Comparison of ENCODE assay signal across 31 cellular contexts in genomic region chr14:52598568-52598967, GRCh38. TPM values are rescaled to one million over a fixed set of nuclear protein-coding genes. Genes with fewer than 3 reads are reported as not detected.
"Had no signal": no experiment of that assay in that cellular context is flagged by ENCODE, and none has a peak within 500 bp of the region (broad histone marks: within the 10 kb centered on the region; RNA-seq: fewer than 3 reads in every experiment).

No MANE protein-coding gene starts in this region.

- H3K27ac Mint-ChIP-seq: naive thymus-derived CD8-positive, alpha-beta T cell; natural killer cell treated with Interleukin-12 subunit alpha and Interleukin-12 subunit beta and Interleukin-15 and Interleukin-18, amount 100 ng/mL, for 72 hours; neural progenitor cell; progenitor cell of endocrine pancreas; stimulated activated memory B cell treated with anti-CD40 and anti-IgM and Interleukin-4, amounts not matched to agents 10 μg/mL and 1 μg/mL and 100 μg/mL, for 72 hours; stimulated activated naive CD8-positive, alpha-beta T cell treated with anti-CD3 and anti-CD28 coated beads, Interleukin-15, amount 100 ng/mL, for 72 hours; type B pancreatic cell had no signal

- H3K4me1 Mint-ChIP-seq: neural progenitor cell; stimulated activated naive CD8-positive, alpha-beta T cell treated with anti-CD3 and anti-CD28 coated beads, Interleukin-15, amount 100 ng/mL, for 72 hours had no signal

- H3K4me2 ChIP-seq: neural progenitor cell, smooth muscle cell had no signal

- H3K27me3 Mint-ChIP-seq: progenitor cell of endocrine pancreas; stimulated activated memory B cell treated with anti-CD40 and anti-IgM and Interleukin-4, amounts not matched to agents 10 μg/mL and 1 μg/mL and 100 μg/mL, for 72 hours; stimulated activated naive CD8-positive, alpha-beta T cell treated with anti-CD3 and anti-CD28 coated beads, Interleukin-15, amount 100 ng/mL, for 72 hours; type B pancreatic cell had no signal

- H3K4me3 Mint-ChIP-seq: naive thymus-derived CD8-positive, alpha-beta T cell; natural killer cell treated with Interleukin-12 subunit alpha and Interleukin-12 subunit beta and Interleukin-15 and Interleukin-18, amount 100 ng/mL, for 72 hours; neural progenitor cell; stimulated activated memory B cell treated with anti-CD40 and anti-IgM and Interleukin-4, amounts not matched to agents 10 μg/mL and 1 μg/mL and 100 μg/mL, for 72 hours; stimulated activated naive CD8-positive, alpha-beta T cell treated with anti-CD3 and anti-CD28 coated beads, Interleukin-15, amount 100 ng/mL, for 72 hours; type B pancreatic cell had no signal

- H3K36me3 ChIP-seq: neural progenitor cell, ovary, spleen, suprapubic skin, tibial artery, transverse colon, upper lobe of right lung, uterus had no signal

- H3K4me3 ChIP-seq: neural progenitor cell, ovary, psoas muscle, skin epidermis, smooth muscle cell, spleen, suprapubic skin, testis, tibial artery, transverse colon, upper lobe of right lung, uterus had no signal

- H3K79me2 ChIP-seq: parathyroid adenoma had no signal

- H3K4me1 ChIP-seq: neural progenitor cell, parathyroid adenoma, psoas muscle, spleen, suprapubic skin, testis, tibial artery, transverse colon, upper lobe of right lung, uterus had no signal

- H3K27ac ChIP-seq: neural progenitor cell, ovary, parathyroid adenoma, psoas muscle, skin epidermis, spleen, suprapubic skin, testis, tibial artery, transverse colon, upper lobe of right lung, uterus had no signal

- DNase-seq: naive thymus-derived CD8-positive, alpha-beta T cell; occipital lobe; ovary; posterior cingulate gyrus; psoas muscle; right cardiac atrium; spleen; stimulated activated CD4-positive, alpha-beta T cell treated with anti-CD3 and anti-CD28 coated beads, Interleukin-12 subunit alpha, Interleukin-12 subunit beta, amount 100 ng/mL, for 4 hours; stimulated activated CD4-positive, alpha-beta T cell treated with anti-CD3 and anti-CD28 coated beads, Interleukin-1b, Interleukin-23, amount 100 ng/mL, for 48 hours; stimulated activated CD4-positive, alpha-beta T cell treated with anti-CD3 and anti-CD28 coated beads, Interleukin-4, amount 100 ng/mL, for 1 hour; stimulated activated CD4-positive, alpha-beta T cell treated with anti-CD3 and anti-CD28 coated beads, Interleukin-4, amount 100 ng/mL, for 4 hours; stimulated activated CD8-positive, alpha-beta memory T cell treated with anti-CD3 and anti-CD28 coated beads, Interleukin-4, amount 100 ng/mL, for 48 hours; stimulated activated naive CD4-positive, alpha-beta T cell; stimulated activated naive CD8-positive, alpha-beta T cell treated with anti-CD3 and anti-CD28 coated beads, Interleukin-15, amount 100 ng/mL, for 72 hours; stimulated activated naive CD8-positive, alpha-beta T cell treated with anti-CD3 and anti-CD28 coated beads, Interleukin-15, Interleukin-2, amounts not matched to agents 100 U/mL and 50 U/mL, for 24 hours; substantia nigra; testis; tibial artery; transverse colon; upper lobe of right lung; uterus had no signal

- H2AFZ ChIP-seq: neural progenitor cell, parathyroid adenoma had no signal

- H3K27me3 ChIP-seq: neural progenitor cell, ovary, spleen, suprapubic skin, testis, tibial artery, transverse colon, upper lobe of right lung, uterus had no signal

- H3K9me3 ChIP-seq: ovary, psoas muscle, suprapubic skin, testis, transverse colon, upper lobe of right lung, uterus had no signal

- H3K9ac ChIP-seq: neural progenitor cell, parathyroid adenoma had no signal

- ATAC-seq: naive thymus-derived CD8-positive, alpha-beta T cell; natural killer cell treated with Interleukin-12 subunit alpha and Interleukin-12 subunit beta and Interleukin-15 and Interleukin-18, amount 100 ng/mL, for 72 hours; psoas muscle; right cardiac atrium; sciatic nerve; stimulated activated memory B cell treated with anti-CD40 and anti-IgM and Interleukin-4, amounts not matched to agents 10 μg/mL and 1 μg/mL and 100 μg/mL, for 72 hours; stimulated activated naive CD8-positive, alpha-beta T cell treated with anti-CD3 and anti-CD28 coated beads, Interleukin-15, amount 100 ng/mL, for 72 hours; stimulated activated naive CD8-positive, alpha-beta T cell treated with anti-CD3 and anti-CD28 coated beads, Interleukin-15, Interleukin-2, amounts not matched to agents 100 U/mL and 50 U/mL, for 24 hours; upper lobe of right lung had no signal

RNA-seq across cellular contexts. Expression of gene GPR137C, which starts 45.9 kb away (rescaled TPM):
- polyA plus RNA-seq: naive thymus-derived CD8-positive, alpha-beta T cell had no signal
